Comparison of ENCODE assay signal across 8 cellular contexts in the genomic region with DNA sequence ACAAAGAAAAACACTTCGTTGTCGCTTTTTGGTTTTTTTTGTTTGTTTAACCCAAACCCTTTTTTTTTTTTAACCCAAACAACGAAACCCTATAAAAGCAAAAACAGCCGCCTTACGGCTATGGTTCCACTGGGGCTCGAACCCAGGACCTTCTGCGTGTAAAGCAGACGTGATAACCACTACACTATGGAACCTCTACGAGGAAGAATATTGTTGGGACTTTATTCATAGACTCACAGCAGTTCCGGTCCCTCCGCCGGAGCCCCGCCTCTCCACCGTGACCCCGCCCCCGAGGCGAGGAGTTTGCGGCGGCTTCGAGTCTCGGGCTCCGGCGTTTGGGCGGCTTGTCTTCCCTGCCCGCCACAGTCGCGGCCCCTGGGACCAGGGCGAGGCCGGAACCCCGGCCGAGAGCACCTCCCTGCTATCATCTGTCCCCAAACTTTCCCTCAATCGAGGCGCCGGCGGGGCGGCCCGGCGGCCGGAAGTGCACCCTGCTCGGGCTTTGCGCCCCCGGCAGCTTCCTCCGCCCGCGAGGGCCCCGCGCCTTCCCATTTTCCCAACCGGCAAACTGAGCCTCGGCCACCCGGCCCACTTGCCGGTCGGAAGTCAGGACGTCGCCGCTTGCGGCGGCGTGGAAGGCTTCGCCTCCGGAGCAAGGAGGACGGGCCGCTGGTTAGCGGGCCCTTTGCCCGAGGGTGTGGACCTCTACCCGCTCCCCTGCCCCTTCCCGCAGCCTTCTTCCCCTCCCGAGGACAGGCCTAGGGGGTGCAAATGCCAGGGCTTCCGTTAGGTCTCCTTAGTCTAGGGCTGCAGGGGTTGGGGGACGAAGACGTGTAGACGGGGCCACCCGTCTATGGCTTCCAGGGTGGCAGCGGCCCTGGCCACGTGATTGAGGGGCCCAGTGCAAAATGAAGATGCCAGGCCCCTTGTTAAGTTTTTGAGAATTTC. TPM values are rescaled to one million over a fixed set of nuclear protein-coding genes. Genes with fewer than 3 reads are reported as not detected.
DNase-seq lines count a peak whose midpoint lies in the region; ATAC-seq and TF ChIP-seq lines count a peak whose summit lies in the region.

No MANE protein-coding gene starts in this region.

- 2% methylated on average over 74 of the region's 74 CpGs for WGBS in liver

- no peaks in the 10 kb centered on the region for H3K27me3 ChIP-seq in liver (ENCODE audit: control insufficient read depth in 4 of 4, insufficient read depth in 4 of 4, low read length in 3 of 4)

- peak overlapping the region; percentile 57 to 86 (median 78) for H3K4me3 ChIP-seq in liver (ENCODE audit: low read depth in 1 of 3, low read length in 3 of 3)

- no peaks in the 10 kb centered on the region for H3K9me3 ChIP-seq in liver (ENCODE audit: control insufficient read depth in 4 of 4, low read length in 3 of 4)

- peak overlapping the region; percentile 57 to 63 for H3K27ac ChIP-seq in liver (ENCODE audit: low read depth in 1 of 2, low read length in 2 of 2)

- TF ChIP-seq RAD21 in liver (IDR thresholded peaks at IDR 0.05), result peak; percentile 2 to 19

- H3K4me1 ChIP-seq in liver (ENCODE audit: control insufficient read depth in 4 of 4, insufficient read depth in 4 of 4, low read length in 3 of 4), result no peaks in the 10 kb centered on the region

- peak overlapping the region; percentile 59 to 71 for H3K9ac ChIP-seq in liver (ENCODE audit: low read depth in 1 of 2, low read length in 2 of 2)

- ATAC-seq in GM18909 (IDR thresholded peaks at IDR 0.05; ENCODE audit: poor library complexity, unreplicated experiment) (peak; percentile 82), HG03139 (IDR thresholded peaks at IDR 0.05; ENCODE audit: unreplicated experiment) (peak; percentile 86)

- no peak for TF ChIP-seq CTCF in liver (IDR thresholded peaks at IDR 0.05; ENCODE audit: low read depth, low read length, missing input control)

- no peaks in the 10 kb centered on the region for H3K36me3 ChIP-seq in liver (ENCODE audit: control insufficient read depth in 4 of 4, insufficient read depth in 3 of 4, low read depth in 1 of 4, low read length in 3 of 4)

- DNase-seq in AML-193 (lab: John Stamatoyannopoulos, UW) (peak; percentile 22 to 44), NCI-H345 treated with DMSO at 0.1 percent for 48 hours (lab: John Stamatoyannopoulos, UW; ENCODE audit: unreplicated experiment) (peak; percentile 33), dermis blood vessel endothelial cell (peak; percentile 74)
- peak; percentile 70 for DNase-seq in activated CD4-positive, alpha-beta T cell treated with anti-CD3 and anti-CD28 coated beads, Interleukin-2, amount 50 U/mL, for 1 hour
- DNase-seq in stimulated activated CD4-positive, alpha-beta T cell treated with anti-CD3 and anti-CD28 coated beads, Interleukin-4, amount 100 ng/mL, for 1 hour, result peak; percentile 74

TF ChIP-seq in liver, 16 proteins besides CTCF, POLR2A, EP300 and RAD21:
- TF ChIP-seq YY1 (IDR thresholded peaks at IDR 0.05) (no peak), EGR1 (IDR thresholded peaks at IDR 0.05; ENCODE audit: low read depth in 2 of 2) (no peak), HNF4G (IDR thresholded peaks at IDR 0.05) (no peak), FOXA1 (IDR thresholded peaks at IDR 0.05) (no peak), HNF4A (conservative IDR thresholded peaks at IDR 0.05) (peak in 1 of 2 donors; percentile 6), NR2F2 (IDR thresholded peaks at IDR 0.05) (peak; percentile 25), TAF1 (conservative IDR thresholded peaks at IDR 0.05) (no peak), SP1 (IDR thresholded peaks at IDR 0.05) (no peak), GABPA (IDR thresholded peaks at IDR 0.05 in 1 of 2, conservative IDR thresholded peaks at IDR 0.05 in 1 of 2) (peak; percentile 29 to 37), MAX (IDR thresholded peaks at IDR 0.05) (peak; percentile 66), RXRA (IDR thresholded peaks at IDR 0.05) (no peak), FOXA2 (IDR thresholded peaks at IDR 0.05) (no peak), JUND (IDR thresholded peaks at IDR 0.05) (no peak)
- TF ChIP-seq, protein P1, sequence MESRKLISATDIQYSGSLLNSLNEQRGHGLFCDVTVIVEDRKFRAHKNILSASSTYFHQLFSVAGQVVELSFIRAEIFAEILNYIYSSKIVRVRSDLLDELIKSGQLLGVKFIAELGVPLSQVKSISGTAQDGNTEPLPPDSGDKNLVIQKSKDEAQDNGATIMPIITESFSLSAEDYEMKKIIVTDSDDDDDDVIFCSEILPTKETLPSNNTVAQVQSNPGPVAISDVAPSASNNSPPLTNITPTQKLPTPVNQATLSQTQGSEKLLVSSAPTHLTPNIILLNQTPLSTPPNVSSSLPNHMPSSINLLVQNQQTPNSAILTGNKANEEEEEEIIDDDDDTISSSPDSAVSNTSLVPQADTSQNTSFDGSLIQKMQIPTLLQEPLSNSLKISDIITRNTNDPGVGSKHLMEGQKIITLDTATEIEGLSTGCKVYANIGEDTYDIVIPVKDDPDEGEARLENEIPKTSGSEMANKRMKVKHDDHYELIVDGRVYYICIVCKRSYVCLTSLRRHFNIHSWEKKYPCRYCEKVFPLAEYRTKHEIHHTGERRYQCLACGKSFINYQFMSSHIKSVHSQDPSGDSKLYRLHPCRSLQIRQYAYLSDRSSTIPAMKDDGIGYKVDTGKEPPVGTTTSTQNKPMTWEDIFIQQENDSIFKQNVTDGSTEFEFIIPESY (IDR thresholded peaks at IDR 0.05), result no peak
- TF ChIP-seq, protein P2, sequence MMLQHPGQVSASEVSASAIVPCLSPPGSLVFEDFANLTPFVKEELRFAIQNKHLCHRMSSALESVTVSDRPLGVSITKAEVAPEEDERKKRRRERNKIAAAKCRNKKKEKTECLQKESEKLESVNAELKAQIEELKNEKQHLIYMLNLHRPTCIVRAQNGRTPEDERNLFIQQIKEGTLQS (IDR thresholded peaks at IDR 0.05), result peak; percentile 100
- TF ChIP-seq, protein P3, sequence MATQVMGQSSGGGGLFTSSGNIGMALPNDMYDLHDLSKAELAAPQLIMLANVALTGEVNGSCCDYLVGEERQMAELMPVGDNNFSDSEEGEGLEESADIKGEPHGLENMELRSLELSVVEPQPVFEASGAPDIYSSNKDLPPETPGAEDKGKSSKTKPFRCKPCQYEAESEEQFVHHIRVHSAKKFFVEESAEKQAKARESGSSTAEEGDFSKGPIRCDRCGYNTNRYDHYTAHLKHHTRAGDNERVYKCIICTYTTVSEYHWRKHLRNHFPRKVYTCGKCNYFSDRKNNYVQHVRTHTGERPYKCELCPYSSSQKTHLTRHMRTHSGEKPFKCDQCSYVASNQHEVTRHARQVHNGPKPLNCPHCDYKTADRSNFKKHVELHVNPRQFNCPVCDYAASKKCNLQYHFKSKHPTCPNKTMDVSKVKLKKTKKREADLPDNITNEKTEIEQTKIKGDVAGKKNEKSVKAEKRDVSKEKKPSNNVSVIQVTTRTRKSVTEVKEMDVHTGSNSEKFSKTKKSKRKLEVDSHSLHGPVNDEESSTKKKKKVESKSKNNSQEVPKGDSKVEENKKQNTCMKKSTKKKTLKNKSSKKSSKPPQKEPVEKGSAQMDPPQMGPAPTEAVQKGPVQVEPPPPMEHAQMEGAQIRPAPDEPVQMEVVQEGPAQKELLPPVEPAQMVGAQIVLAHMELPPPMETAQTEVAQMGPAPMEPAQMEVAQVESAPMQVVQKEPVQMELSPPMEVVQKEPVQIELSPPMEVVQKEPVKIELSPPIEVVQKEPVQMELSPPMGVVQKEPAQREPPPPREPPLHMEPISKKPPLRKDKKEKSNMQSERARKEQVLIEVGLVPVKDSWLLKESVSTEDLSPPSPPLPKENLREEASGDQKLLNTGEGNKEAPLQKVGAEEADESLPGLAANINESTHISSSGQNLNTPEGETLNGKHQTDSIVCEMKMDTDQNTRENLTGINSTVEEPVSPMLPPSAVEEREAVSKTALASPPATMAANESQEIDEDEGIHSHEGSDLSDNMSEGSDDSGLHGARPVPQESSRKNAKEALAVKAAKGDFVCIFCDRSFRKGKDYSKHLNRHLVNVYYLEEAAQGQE (IDR thresholded peaks at IDR 0.05), result peak; percentile 11

RNA-seq across cellular contexts. Expression of gene RS1, which starts 3.2 kb away (rescaled TPM):
- not detected in 2 replicates for total RNA-seq in dermis blood vessel endothelial cell
- total RNA-seq in liver, result not detected
- not detected for polyA plus RNA-seq in liver

RNA-seq across cellular contexts. Expression of gene PPEF1, which starts 32.4 kb away (rescaled TPM):
- total RNA-seq in dermis blood vessel endothelial cell, result not detected in 2 replicates
- total RNA-seq in liver, result under 1 TPM in 1 of 2 donors, not detected in 1; 0.09 TPM
- polyA plus RNA-seq in liver, result not detected

Comparison
In these comparisons a context has a peak if more than half of its experiments do, and no peak if none do; other contexts are left out.
1. Peak in every context shown above with its lines: DNase-seq, ATAC-seq, H3K4me3 ChIP-seq and H3K27ac ChIP-seq.